ENCODE assay signal across 16 cellular contexts in genomic region chr19:11356676-11357550, GRCh38. TPM values are rescaled to one million over a fixed set of nuclear protein-coding genes. Genes with fewer than 3 reads are reported as not detected.
DNase-seq lines count a peak whose midpoint lies in the region; ATAC-seq and TF ChIP-seq lines count a peak whose summit lies in the region.
"Had no signal": no experiment of that assay in that cellular context is flagged by ENCODE, and none has a peak within 500 bp of the region (broad histone marks: within the 10 kb centered on the region; RNA-seq: fewer than 3 reads in every experiment).

No MANE protein-coding gene starts in this region.

- H3K9me3 ChIP-seq in SK-N-SH (no peaks in the 10 kb centered on the region), T-helper 17 cell (ENCODE audit: control insufficient read depth, low read length, poor library complexity, severe bottlenecking) (no peaks in the 10 kb centered on the region), hepatocyte (ENCODE audit: low read depth) (no peaks in the 10 kb centered on the region)
- H3K9me3 ChIP-seq: MG63, right lobe of liver had no signal

- peaks cover 10% of the 10 kb centered on the region for H3K27me3 Mint-ChIP-seq in T-helper 17 cell

- no peak for TF ChIP-seq RAD21 in SK-N-SH (IDR thresholded peaks at IDR 0.05; ENCODE audit: low read length)

- peak overlapping the region; percentile 19 for H3K4me3 Mint-ChIP-seq in T-helper 17 cell

- no peaks in the 10 kb centered on the region for H3F3A ChIP-seq in SK-N-SH (replicated peaks; ENCODE audit: insufficient read depth)

- DNase-seq in SK-N-SH: peak; percentile 31
- no peak for DNase-seq in T-helper 17 cell
- DNase-seq in hepatocyte (ENCODE audit: low spot score): no peak
- DNase-seq in SHP77 (lab: John Stamatoyannopoulos, UW): no peak
- DNase-seq: ACHN, COR-L47, GOT3, MG63, NCI-H2029, RPMI8226 had no signal

- H3K27ac ChIP-seq in SK-N-SH (ENCODE audit: low read depth in 2 of 2, low read length in 1 of 2) (no peak overlapping the region), hepatocyte (no peak overlapping the region), rectal smooth muscle tissue (ENCODE audit: low read depth, low read length) (no peak overlapping the region)
- H3K27ac ChIP-seq: right lobe of liver had no signal

- WGBS in SK-N-SH (ENCODE audit: low lambda C conversion rate): 90% methylated on average over 10 of the region's 11 CpGs
- 90% methylated on average over 9 of the region's 11 CpGs for WGBS in hepatocyte (ENCODE audit: low lambda C conversion rate, missing lambda C conversion rate)

- H2AFZ ChIP-seq in SK-N-SH (ENCODE audit: low read depth) (no peak overlapping the region), hepatocyte (no peak overlapping the region)

- H3K9me2 ChIP-seq in SK-N-SH (no peaks in the 10 kb centered on the region), hepatocyte (replicated peaks; ENCODE audit: insufficient read depth) (no peaks in the 10 kb centered on the region)

- peaks cover 0 to 18% of the 10 kb centered on the region in 2 experiments; a peak in 1 of 4 replicates for H3K4me1 ChIP-seq in SK-N-SH (ENCODE audit: control insufficient read depth in 1 of 2, insufficient read depth in 2 of 2, low read depth in 1 of 2, low read length in 1 of 2)
- no peaks in the 10 kb centered on the region for H3K4me1 ChIP-seq in hepatocyte (ENCODE audit: insufficient read depth)
- peaks cover 4% of the 10 kb centered on the region for H3K4me1 ChIP-seq in rectal smooth muscle tissue (ENCODE audit: control insufficient read depth, insufficient read depth, low read length)

- POLR2A ChIA-PET in SK-N-SH (lab: Yijun Ruan, JAX): no interaction called here

- peaks cover 5% of the 10 kb centered on the region for H3K79me2 ChIP-seq in SK-N-SH (ENCODE audit: insufficient read depth)
- H3K79me2 ChIP-seq in hepatocyte: peaks cover 6% of the 10 kb centered on the region

- H3K4me2 ChIP-seq in SK-N-SH (peak overlapping the region; percentile 96; the same call in 1 of the 2 replicates), hepatocyte (peak overlapping the region; percentile 95)

- H3K27me3 ChIP-seq in SK-N-SH (ENCODE audit: insufficient read depth) (no peaks in the 10 kb centered on the region), hepatocyte (no peaks in the 10 kb centered on the region), rectal smooth muscle tissue (ENCODE audit: control insufficient read depth, insufficient read depth, low read length) (no peaks in the 10 kb centered on the region)
- H3K27me3 ChIP-seq: MG63, right lobe of liver had no signal

- TF ChIP-seq CTCF in SK-N-SH (IDR thresholded peaks at IDR 0.05) (no peak), hepatocyte (IDR thresholded peaks at IDR 0.05; ENCODE audit: poor library complexity) (no peak)

- no peak overlapping the region for H3K4me3 ChIP-seq in SK-N-SH (ENCODE audit: low read depth in 2 of 2, low read length in 1 of 2)
- no peak overlapping the region for H3K4me3 ChIP-seq in hepatocyte
- peak overlapping the region; percentile 71 for H3K4me3 ChIP-seq in rectal smooth muscle tissue (ENCODE audit: low read length)
- H3K4me3 ChIP-seq: GM12878 had no signal

- H4K20me1 ChIP-seq in SK-N-SH (ENCODE audit: insufficient read depth) (no peaks in the 10 kb centered on the region), hepatocyte (ENCODE audit: insufficient read depth, poor library complexity, severe bottlenecking) (no peaks in the 10 kb centered on the region)

- TF ChIP-seq EP300 in SK-N-SH (IDR thresholded peaks at IDR 0.05; ENCODE audit: borderline replicate concordance in 1 of 2, low read depth in 1 of 2, low read length in 1 of 2): no peak

- H3K36me3 Mint-ChIP-seq in T-helper 17 cell (ENCODE audit: low read depth): no peaks in the 10 kb centered on the region

- H3K9ac ChIP-seq in SK-N-SH (no peak overlapping the region), rectal smooth muscle tissue (ENCODE audit: low read length) (no peak overlapping the region)

- no peak for ATAC-seq in SK-N-SH treated with all-trans-retinoic acid at 6 μM for 48 hours
- no peak for ATAC-seq in T-helper 17 cell
- no peak for ATAC-seq in GM21723 (IDR thresholded peaks at IDR 0.05; ENCODE audit: unreplicated experiment)
- ATAC-seq in HG03342 (IDR thresholded peaks at IDR 0.05; ENCODE audit: unreplicated experiment): no peak
- ATAC-seq: GM12878 had no signal

- peaks cover 17% of the 10 kb centered on the region for H3K4me1 Mint-ChIP-seq in T-helper 17 cell

- H3K27ac Mint-ChIP-seq in T-helper 17 cell: no peak overlapping the region

- CTCF ChIA-PET in SK-N-SH (lab: Yijun Ruan, JAX): no interaction called here

- H3K36me3 ChIP-seq in SK-N-SH (replicated peaks in 1 of 2; ENCODE audit: control insufficient read depth in 1 of 2, insufficient read depth in 2 of 2, low read length in 1 of 2): peaks cover 0 to 3% of the 10 kb centered on the region in 2 experiments
- no peaks in the 10 kb centered on the region for H3K36me3 ChIP-seq in hepatocyte (replicated peaks; ENCODE audit: insufficient read depth, low read depth)
- peaks cover 6% of the 10 kb centered on the region for H3K36me3 ChIP-seq in rectal smooth muscle tissue (ENCODE audit: control insufficient read depth, insufficient read depth, low read length)
- H3K36me3 ChIP-seq: right lobe of liver had no signal

TF ChIP-seq in SK-N-SH, 30 proteins besides CTCF, POLR2A, EP300 and RAD21 (continues in another document):
- TF ChIP-seq TEAD4 (IDR thresholded peaks at IDR 0.05; ENCODE audit: borderline replicate concordance, insufficient read depth) (no peak), POLR2AphosphoS5 (IDR thresholded peaks at IDR 0.05; ENCODE audit: low read depth, low read length) (no peak), RXRA (IDR thresholded peaks at IDR 0.05; ENCODE audit: borderline replicate concordance, low read depth) (no peak), TCF12 (IDR thresholded peaks at IDR 0.05) (no peak), SMC3 (IDR thresholded peaks at IDR 0.05; ENCODE audit: low read depth, low read length) (no peak), NFIC (IDR thresholded peaks at IDR 0.05; ENCODE audit: borderline replicate concordance) (no peak), RFX5 (IDR thresholded peaks at IDR 0.05; ENCODE audit: low read length) (no peak)
- TF ChIP-seq, protein P1, sequence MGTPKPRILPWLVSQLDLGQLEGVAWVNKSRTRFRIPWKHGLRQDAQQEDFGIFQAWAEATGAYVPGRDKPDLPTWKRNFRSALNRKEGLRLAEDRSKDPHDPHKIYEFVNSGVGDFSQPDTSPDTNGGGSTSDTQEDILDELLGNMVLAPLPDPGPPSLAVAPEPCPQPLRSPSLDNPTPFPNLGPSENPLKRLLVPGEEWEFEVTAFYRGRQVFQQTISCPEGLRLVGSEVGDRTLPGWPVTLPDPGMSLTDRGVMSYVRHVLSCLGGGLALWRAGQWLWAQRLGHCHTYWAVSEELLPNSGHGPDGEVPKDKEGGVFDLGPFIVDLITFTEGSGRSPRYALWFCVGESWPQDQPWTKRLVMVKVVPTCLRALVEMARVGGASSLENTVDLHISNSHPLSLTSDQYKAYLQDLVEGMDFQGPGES (IDR thresholded peaks at IDR 0.05; ENCODE audit: low read depth, low read length): no peak

TF ChIP-seq in SK-N-SH treated with all-trans-retinoic acid at 6 μM for 48 hours, 23 proteins besides CTCF, POLR2A, EP300 and RAD21:
- TF ChIP-seq RARB (CRISPR knock-in tag; IDR thresholded peaks at IDR 0.05) (no peak), CSDC2 (CRISPR knock-in tag; IDR thresholded peaks at IDR 0.05) (no peak), CREB5 (CRISPR knock-in tag; IDR thresholded peaks at IDR 0.05; ENCODE audit: low read depth) (no peak), SNAI2 (CRISPR knock-in tag; IDR thresholded peaks at IDR 0.05) (no peak), PPARA (CRISPR knock-in tag; IDR thresholded peaks at IDR 0.05; ENCODE audit: borderline replicate concordance) (no peak), ZNF70 (CRISPR knock-in tag; IDR thresholded peaks at IDR 0.05) (no peak), GLIS3 (CRISPR knock-in tag; IDR thresholded peaks at IDR 0.05) (no peak)

RNA-seq across cellular contexts. Expression of gene PLPPR2, which starts 1.7 kb away (rescaled TPM):
- polyA plus RNA-seq in SK-N-SH (2012; rRNA removed) (18.9 and 26.2 TPM in 2 replicates), hepatocyte (41.7 and 47.0 TPM in 2 replicates)
- polyA plus RNA-seq in SK-N-SH (2012; cell fraction: cytosol; rRNA removed): 10.6 and 17.6 TPM in 2 replicates
- polyA plus RNA-seq in SK-N-SH (2012; cell fraction: nucleus; rRNA removed): 54.9 and 71.2 TPM in 2 replicates
- total RNA-seq in T-helper 17 cell (1 to 10 TPM; 7.1 to 7.5 TPM), hepatocyte (10.9 and 25.9 TPM in 2 replicates)

RNA-seq across cellular contexts. Expression of gene CCDC159, which starts 10.6 kb away (rescaled TPM):
- polyA plus RNA-seq in SK-N-SH (2012; rRNA removed) (25.2 and 30.1 TPM in 2 replicates), hepatocyte (27.1 and 46.3 TPM in 2 replicates)
- 11.0 and 15.1 TPM in 2 replicates for polyA plus RNA-seq in SK-N-SH (2012; cell fraction: cytosol; rRNA removed)
- 160 and 203 TPM in 2 replicates for polyA plus RNA-seq in SK-N-SH (2012; cell fraction: nucleus; rRNA removed)
- total RNA-seq in T-helper 17 cell (10 to 100 TPM; 55.8 to 64.1 TPM), hepatocyte (10.1 and 14.6 TPM in 2 replicates)

RNA-seq across cellular contexts. Expression of gene TMEM205, which starts 10.8 kb away (rescaled TPM):
- polyA plus RNA-seq in SK-N-SH (2012; rRNA removed): 209 and 219 TPM in 2 replicates
- polyA plus RNA-seq in SK-N-SH (2012; cell fraction: cytosol; rRNA removed): 112 and 154 TPM in 2 replicates
- 172 and 193 TPM in 2 replicates for polyA plus RNA-seq in SK-N-SH (2012; cell fraction: nucleus; rRNA removed)
- 10 to 100 TPM; 15.3 to 21.9 TPM for total RNA-seq in T-helper 17 cell
- 188 TPM in 2 replicates for total RNA-seq in hepatocyte
- 199 and 212 TPM in 2 replicates for polyA plus RNA-seq in hepatocyte

RNA-seq across cellular contexts. Expression of gene RAB3D, which starts 17.5 kb away (rescaled TPM):
- polyA plus RNA-seq in SK-N-SH (2012; rRNA removed) (25.0 and 27.0 TPM in 2 replicates), hepatocyte (27.3 and 32.6 TPM in 2 replicates)
- 11.2 and 17.2 TPM in 2 replicates for polyA plus RNA-seq in SK-N-SH (2012; cell fraction: cytosol; rRNA removed)
- 30.6 and 31.2 TPM in 2 replicates for polyA plus RNA-seq in SK-N-SH (2012; cell fraction: nucleus; rRNA removed)
- total RNA-seq in T-helper 17 cell (1 to 10 TPM; 6.7 to 7.7 TPM), hepatocyte (63.7 and 71.6 TPM in 2 replicates)

RNA-seq across cellular contexts. Expression of gene SWSAP1, which starts 17.6 kb away (rescaled TPM):
- 2.8 and 3.0 TPM in 2 replicates for polyA plus RNA-seq in SK-N-SH (2012; rRNA removed)
- 1.5 and 2.2 TPM in 2 replicates for polyA plus RNA-seq in SK-N-SH (2012; cell fraction: cytosol; rRNA removed)
- polyA plus RNA-seq in SK-N-SH (2012; cell fraction: nucleus; rRNA removed): 5.3 and 6.2 TPM in 2 replicates
- total RNA-seq in T-helper 17 cell: 1 to 10 TPM; 2.6 to 2.9 TPM
- 2.2 and 3.1 TPM in 2 replicates for total RNA-seq in hepatocyte
- 4.0 and 4.9 TPM in 2 replicates for polyA plus RNA-seq in hepatocyte
